In genomic region chr13:47008318-47008717, GRCh38 we compare ENCODE assay signal across 34 cellular contexts.
"Had no signal": no experiment of that assay in that cellular context is flagged by ENCODE, and none has a peak within 500 bp of the region (broad histone marks: within the 10 kb centered on the region; RNA-seq: fewer than 3 reads in every experiment).

No MANE protein-coding gene starts in this region.

- H3K9me3 Mint-ChIP-seq: activated CD4-positive, alpha-beta memory T cell treated with anti-CD3 and anti-CD28 coated beads, Interleukin-2, amount 10 ng/mL, durations not matched to agents 7 days and 5 days; activated naive CD8-positive, alpha-beta T cell treated with anti-CD3 and anti-CD28 coated beads for 36 hours; T-helper 1 cell treated with Interleukin-12 subunit alpha and Interleukin-12 subunit beta and Interleukin-4 antibody, amounts not matched to agents 30 μg/mL and 1 μg/mL, for 36 hours; T-helper 2 cell treated with Interferon-gamma antibody and Interleukin-4, amounts not matched to agents 5 μg/mL and 100 μg/mL, for 36 hours had no signal

- H3K4me1 ChIP-seq: Peyer's patch, SJSA1 had no signal

- H3K36me3 ChIP-seq: brain microvascular endothelial cell, Peyer's patch, SJSA1, WERI-Rb-1 had no signal

- H3K4me3 Mint-ChIP-seq: activated CD4-positive, alpha-beta memory T cell treated with anti-CD3 and anti-CD28 coated beads, Interleukin-2, amount 10 ng/mL, durations not matched to agents 7 days and 5 days; activated CD8-positive, alpha-beta memory T cell treated with anti-CD3 and anti-CD28 coated beads, Interleukin-2, amount 10 ng/mL, durations not matched to agents 7 days and 5 days; activated naive CD8-positive, alpha-beta T cell treated with anti-CD3 and anti-CD28 coated beads for 36 hours; T-helper 1 cell treated with Interleukin-12 subunit alpha and Interleukin-12 subunit beta and Interleukin-4 antibody, amounts not matched to agents 30 μg/mL and 1 μg/mL, for 36 hours; T-helper 2 cell treated with Interferon-gamma antibody and Interleukin-4, amounts not matched to agents 5 μg/mL and 100 μg/mL, for 36 hours had no signal

- ATAC-seq: activated CD8-positive, alpha-beta memory T cell treated with anti-CD3 and anti-CD28 coated beads, Interleukin-2, amount 10 ng/mL, durations not matched to agents 7 days and 5 days; PC-3 had no signal

- H3K27ac ChIP-seq: brain microvascular endothelial cell, KMS-11, Peyer's patch, SJSA1, WERI-Rb-1 had no signal

- H3K4me3 ChIP-seq: Peyer's patch, SJSA1 had no signal

- H3K27me3 Mint-ChIP-seq: activated CD4-positive, alpha-beta memory T cell treated with anti-CD3 and anti-CD28 coated beads, Interleukin-2, amount 10 ng/mL, durations not matched to agents 7 days and 5 days had no signal

- H3K36me3 Mint-ChIP-seq: activated CD8-positive, alpha-beta memory T cell treated with anti-CD3 and anti-CD28 coated beads, Interleukin-2, amount 10 ng/mL, durations not matched to agents 7 days and 5 days; activated naive CD8-positive, alpha-beta T cell treated with anti-CD3 and anti-CD28 coated beads for 36 hours had no signal

- H3K4me2 ChIP-seq: KMS-11, SK-N-SH had no signal

- H3K9me3 ChIP-seq: Peyer's patch, SJSA1, SK-N-SH had no signal

- H3K9me2 ChIP-seq: SK-N-SH had no signal

- DNase-seq: activated CD4-positive, alpha-beta memory T cell treated with anti-CD3 and anti-CD28 coated beads, Interleukin-2, amount 10 ng/mL, durations not matched to agents 7 days and 5 days; activated CD4-positive, alpha-beta T cell treated with anti-CD3 and anti-CD28 coated beads for 1 hour; activated CD4-positive, alpha-beta T cell treated with anti-CD3 and anti-CD28 coated beads for 48 hours; activated CD4-positive, CD25-positive, alpha-beta regulatory T cell; activated CD8-positive, alpha-beta memory T cell treated with anti-CD3 and anti-CD28 coated beads for 24 hours; activated CD8-positive, alpha-beta memory T cell treated with anti-CD3 and anti-CD28 coated beads, Interleukin-2, amount 10 ng/mL, durations not matched to agents 7 days and 5 days; activated CD8-positive, alpha-beta memory T cell treated with anti-CD3 and anti-CD28 coated beads, Interleukin-2, amount 50 U/mL, for 48 hours; activated effector memory CD4-positive, alpha-beta T cell treated with Interleukin-2 at 50 U/mL for 16 hours; activated naive CD4-positive, alpha-beta T cell; activated naive CD4-positive, alpha-beta T cell treated with anti-CD3 and anti-CD28 coated beads, Interleukin-2, amount 50 U/mL, for 16 hours; activated naive CD8-positive, alpha-beta T cell treated with anti-CD3 and anti-CD28 coated beads for 36 hours; activated T-cell treated with anti-CD3 and anti-CD28 coated beads, Interleukin-2, amount 50 U/mL, for 48 hours; amniotic stem cell; aorta; brain microvascular endothelial cell; central memory CD4-positive, alpha-beta T cell; NCI-H1105; NCI-H1417 treated with DMSO at 0.1 percent for 48 hours; NCI-H1930; NCI-H2081 treated with DMSO at 0.1 percent for 48 hours; NCI-H226; NCI-H446 treated with DMSO at 0.1 percent for 48 hours; NCI-H524; PC-3; Peyer's patch; RPMI8226; SHP77 treated with DMSO at 0.1 percent for 48 hours; SK-N-SH; WERI-Rb-1 had no signal

- H3K9ac ChIP-seq: KMS-11, SK-N-SH had no signal

- H3K27me3 ChIP-seq: brain microvascular endothelial cell, Peyer's patch, SJSA1 had no signal

- FAIRE-seq: TTC549 had no signal

- H3K27ac Mint-ChIP-seq: activated CD4-positive, alpha-beta memory T cell treated with anti-CD3 and anti-CD28 coated beads, Interleukin-2, amount 10 ng/mL, durations not matched to agents 7 days and 5 days; activated CD8-positive, alpha-beta memory T cell treated with anti-CD3 and anti-CD28 coated beads, Interleukin-2, amount 10 ng/mL, durations not matched to agents 7 days and 5 days; activated naive CD8-positive, alpha-beta T cell treated with anti-CD3 and anti-CD28 coated beads for 36 hours; T-helper 1 cell treated with Interleukin-12 subunit alpha and Interleukin-12 subunit beta and Interleukin-4 antibody, amounts not matched to agents 30 μg/mL and 1 μg/mL, for 36 hours; T-helper 2 cell treated with Interferon-gamma antibody and Interleukin-4, amounts not matched to agents 5 μg/mL and 100 μg/mL, for 36 hours had no signal

- H3K4me1 Mint-ChIP-seq: activated CD4-positive, alpha-beta memory T cell treated with anti-CD3 and anti-CD28 coated beads, Interleukin-2, amount 10 ng/mL, durations not matched to agents 7 days and 5 days; activated CD8-positive, alpha-beta memory T cell treated with anti-CD3 and anti-CD28 coated beads, Interleukin-2, amount 10 ng/mL, durations not matched to agents 7 days and 5 days; activated naive CD8-positive, alpha-beta T cell treated with anti-CD3 and anti-CD28 coated beads for 36 hours had no signal
